Comparison of ENCODE assay signal across 2 cellular contexts in the genomic region with DNA sequence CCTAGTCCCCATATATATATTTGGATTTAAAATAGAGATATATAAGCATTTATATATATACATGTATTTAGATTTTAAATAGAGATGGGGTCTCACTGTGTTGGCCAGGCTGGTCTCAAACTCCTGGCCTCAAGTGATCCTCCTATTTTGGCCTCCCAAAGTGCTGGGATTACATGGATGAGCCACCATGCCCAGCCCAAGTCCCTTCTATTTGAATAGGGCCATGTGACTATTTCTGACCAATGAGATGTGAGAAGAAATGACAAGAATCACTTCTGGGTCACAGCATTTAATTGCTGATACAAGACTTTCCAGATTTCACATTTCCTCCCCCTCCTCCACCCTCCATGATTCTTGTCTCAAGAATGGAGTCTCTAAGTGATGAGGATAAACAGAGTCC.
TF ChIP-seq lines count a peak whose summit lies in the region.

No MANE protein-coding gene starts in this region.

TF ChIP-seq in Ishikawa, 13 proteins besides CTCF, POLR2A, EP300 and RAD21:
- TF ChIP-seq, protein P1, sequence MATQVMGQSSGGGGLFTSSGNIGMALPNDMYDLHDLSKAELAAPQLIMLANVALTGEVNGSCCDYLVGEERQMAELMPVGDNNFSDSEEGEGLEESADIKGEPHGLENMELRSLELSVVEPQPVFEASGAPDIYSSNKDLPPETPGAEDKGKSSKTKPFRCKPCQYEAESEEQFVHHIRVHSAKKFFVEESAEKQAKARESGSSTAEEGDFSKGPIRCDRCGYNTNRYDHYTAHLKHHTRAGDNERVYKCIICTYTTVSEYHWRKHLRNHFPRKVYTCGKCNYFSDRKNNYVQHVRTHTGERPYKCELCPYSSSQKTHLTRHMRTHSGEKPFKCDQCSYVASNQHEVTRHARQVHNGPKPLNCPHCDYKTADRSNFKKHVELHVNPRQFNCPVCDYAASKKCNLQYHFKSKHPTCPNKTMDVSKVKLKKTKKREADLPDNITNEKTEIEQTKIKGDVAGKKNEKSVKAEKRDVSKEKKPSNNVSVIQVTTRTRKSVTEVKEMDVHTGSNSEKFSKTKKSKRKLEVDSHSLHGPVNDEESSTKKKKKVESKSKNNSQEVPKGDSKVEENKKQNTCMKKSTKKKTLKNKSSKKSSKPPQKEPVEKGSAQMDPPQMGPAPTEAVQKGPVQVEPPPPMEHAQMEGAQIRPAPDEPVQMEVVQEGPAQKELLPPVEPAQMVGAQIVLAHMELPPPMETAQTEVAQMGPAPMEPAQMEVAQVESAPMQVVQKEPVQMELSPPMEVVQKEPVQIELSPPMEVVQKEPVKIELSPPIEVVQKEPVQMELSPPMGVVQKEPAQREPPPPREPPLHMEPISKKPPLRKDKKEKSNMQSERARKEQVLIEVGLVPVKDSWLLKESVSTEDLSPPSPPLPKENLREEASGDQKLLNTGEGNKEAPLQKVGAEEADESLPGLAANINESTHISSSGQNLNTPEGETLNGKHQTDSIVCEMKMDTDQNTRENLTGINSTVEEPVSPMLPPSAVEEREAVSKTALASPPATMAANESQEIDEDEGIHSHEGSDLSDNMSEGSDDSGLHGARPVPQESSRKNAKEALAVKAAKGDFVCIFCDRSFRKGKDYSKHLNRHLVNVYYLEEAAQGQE (IDR thresholded peaks at IDR 0.05; ENCODE audit: low read depth) = no peak
- no peak for TF ChIP-seq EGR1 (IDR thresholded peaks at IDR 0.05)
- no peak for TF ChIP-seq ZBTB7A (IDR thresholded peaks at IDR 0.05; ENCODE audit: low read depth)
- TF ChIP-seq FOXM1 (IDR thresholded peaks at IDR 0.05; ENCODE audit: borderline replicate concordance, low read depth) = no peak
- no peak for TF ChIP-seq CREB1 (IDR thresholded peaks at IDR 0.05; ENCODE audit: low read depth)
- TF ChIP-seq, protein P2, sequence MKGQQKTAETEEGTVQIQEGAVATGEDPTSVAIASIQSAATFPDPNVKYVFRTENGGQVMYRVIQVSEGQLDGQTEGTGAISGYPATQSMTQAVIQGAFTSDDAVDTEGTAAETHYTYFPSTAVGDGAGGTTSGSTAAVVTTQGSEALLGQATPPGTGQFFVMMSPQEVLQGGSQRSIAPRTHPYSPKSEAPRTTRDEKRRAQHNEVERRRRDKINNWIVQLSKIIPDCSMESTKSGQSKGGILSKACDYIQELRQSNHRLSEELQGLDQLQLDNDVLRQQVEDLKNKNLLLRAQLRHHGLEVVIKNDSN (IDR thresholded peaks at IDR 0.05) = peak; percentile 10; the same call in 1 of the 2 replicates
- no peak for TF ChIP-seq NFIC (IDR thresholded peaks at IDR 0.05)
- no peak for TF ChIP-seq CEBPB (IDR thresholded peaks at IDR 0.05)

TF ChIP-seq in K562, 482 proteins besides CTCF, POLR2A, EP300 and RAD21:
- TF ChIP-seq ZNF121 (CRISPR knock-in tag; conservative IDR thresholded peaks at IDR 0.05) (peak; percentile 77), ZNF316 (IDR thresholded peaks at IDR 0.05) (peak; percentile 54), FIP1L1 (IDR thresholded peaks at IDR 0.05; ENCODE audit: low read depth, low read length, poor library complexity, severe bottlenecking) (no peak), C11orf30 (IDR thresholded peaks at IDR 0.05; ENCODE audit: low read depth) (peak; percentile 23), TAF1 (IDR thresholded peaks at IDR 0.05; ENCODE audit: control insufficient read depth, extremely low read depth, insufficient read depth, low read length, severe bottlenecking) (no peak), RAD51 (IDR thresholded peaks at IDR 0.05; ENCODE audit: borderline replicate concordance, low read depth) (peak; percentile 40; the same call in 1 of the 2 replicates), RBM25 (IDR thresholded peaks at IDR 0.05; ENCODE audit: low read depth, low read length, severe bottlenecking) (peak; percentile 47), CHD1 (IDR thresholded peaks at IDR 0.05; ENCODE audit: low read length) (no peak)
- TF ChIP-seq, protein P3, sequence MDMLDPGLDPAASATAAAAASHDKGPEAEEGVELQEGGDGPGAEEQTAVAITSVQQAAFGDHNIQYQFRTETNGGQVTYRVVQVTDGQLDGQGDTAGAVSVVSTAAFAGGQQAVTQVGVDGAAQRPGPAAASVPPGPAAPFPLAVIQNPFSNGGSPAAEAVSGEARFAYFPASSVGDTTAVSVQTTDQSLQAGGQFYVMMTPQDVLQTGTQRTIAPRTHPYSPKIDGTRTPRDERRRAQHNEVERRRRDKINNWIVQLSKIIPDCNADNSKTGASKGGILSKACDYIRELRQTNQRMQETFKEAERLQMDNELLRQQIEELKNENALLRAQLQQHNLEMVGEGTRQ (CRISPR knock-in tag; IDR thresholded peaks at IDR 0.05) = peak; percentile 67
- TF ChIP-seq, protein P2 (CRISPR knock-in tag; IDR thresholded peaks at IDR 0.05) = peak; percentile 76
